In genomic region chr6:129472239-129472638, GRCh38 we compare ENCODE assay signal across 20 cellular contexts.
"Had no signal": no experiment of that assay in that cellular context is flagged by ENCODE, and none has a peak within 500 bp of the region (broad histone marks: within the 10 kb centered on the region; RNA-seq: fewer than 3 reads in every experiment).

No MANE protein-coding gene starts in this region.

- H3K4me1 ChIP-seq: gastrocnemius medialis, transverse colon had no signal

- H3K36me3 ChIP-seq: gastrocnemius medialis, pancreas, thoracic aorta, transverse colon had no signal

- H3K27ac Mint-ChIP-seq: natural killer cell, progenitor cell of endocrine pancreas had no signal

- H3K27me3 ChIP-seq: gastrocnemius medialis, heart right ventricle, pancreas, stomach, transverse colon had no signal

- DNase-seq: effector CD8-positive, alpha-beta T cell; gastrocnemius medialis; heart right ventricle; kidney glomerular epithelial cell; mucosa of descending colon; natural killer cell; occipital lobe; pancreas; right cardiac atrium; small intestine; stimulated activated CD4-positive, alpha-beta T cell treated with anti-CD3 and anti-CD28 coated beads, Interleukin-12 subunit alpha, Interleukin-12 subunit beta, amount 100 ng/mL, for 4 hours; stimulated activated naive CD4-positive, alpha-beta T cell; stomach; substantia nigra; transverse colon had no signal

- H3K9me3 ChIP-seq: gastrocnemius medialis, heart right ventricle, mucosa of descending colon, pancreas, stomach, thoracic aorta, transverse colon had no signal

- H3K4me3 ChIP-seq: coronary artery, gastrocnemius medialis, heart right ventricle, mucosa of descending colon, pancreas, stomach, thoracic aorta, transverse colon had no signal

- H3K4me1 Mint-ChIP-seq: natural killer cell had no signal

- H3K27me3 Mint-ChIP-seq: progenitor cell of endocrine pancreas had no signal

- H3K9me3 Mint-ChIP-seq: natural killer cell, neural crest cell had no signal

- ATAC-seq: esophagus mucosa, gastrocnemius medialis, heart right ventricle, mucosa of descending colon, natural killer cell, pancreas, right cardiac atrium had no signal

- H3K4me3 Mint-ChIP-seq: natural killer cell, neural crest cell had no signal

- H3K36me3 Mint-ChIP-seq: natural killer cell had no signal

- H3K27ac ChIP-seq: coronary artery, gastrocnemius medialis, heart right ventricle, pancreas, stomach, thoracic aorta, transverse colon had no signal
